Comparison of ENCODE assay signal across 11 cellular contexts in genomic region chr14:103867523-103867953, GRCh38. TPM values are rescaled to one million over a fixed set of nuclear protein-coding genes. Genes with fewer than 3 reads are reported as not detected.
DNase-seq lines count a peak whose midpoint lies in the region; ATAC-seq and TF ChIP-seq lines count a peak whose summit lies in the region.
"Had no signal": no experiment of that assay in that cellular context is flagged by ENCODE, and none has a peak within 500 bp of the region (broad histone marks: within the 10 kb centered on the region; RNA-seq: fewer than 3 reads in every experiment).

No MANE protein-coding gene starts in this region.

- no peak for TF ChIP-seq POLR2A in prostate gland (IDR thresholded peaks at IDR 0.05)

- H3K36me3 ChIP-seq in prostate gland, result no peaks in the 10 kb centered on the region

- peaks cover 6% of the 10 kb centered on the region for H3K4me1 ChIP-seq in prostate gland (replicated peaks)

- CTCF ChIA-PET in RWPE1 (lab: Yijun Ruan, JAX), result interaction anchor here (0.9 to 1.6 kb wide), 3 partner anchors 12 to 59 kb away, joined by 4 read pairs; no protein-coding TSS in a partner anchor

- POLR2A ChIA-PET in RWPE1 (lab: Yijun Ruan, JAX; ENCODE audit: low non-redundant PET), result no interaction called here

- no peak for TF ChIP-seq CTCF in RWPE1 (conservative IDR thresholded peaks at IDR 0.05; ENCODE audit: low read depth)
- no peak for TF ChIP-seq CTCF in prostate gland (IDR thresholded peaks at IDR 0.05)

- DNase-seq in H4 (ENCODE audit: low spot score), result peak; percentile 32
- DNase-seq in RWPE1 (ENCODE audit: low spot score), result peak; percentile 88
- peak; percentile 83 for DNase-seq in cardiac septum (ENCODE audit: low spot score)
- DNase-seq in prostate gland (ENCODE audit: low spot score), result peak; percentile 84
- no peak for DNase-seq in activated gamma-delta T cell (lab: John Stamatoyannopoulos, UW)
- DNase-seq in AG08396 (ENCODE audit: low spot score), result no peak
- DNase-seq: activated gamma-delta T cell treated with Interleukin-2 at 50 U/mL for 16 hours, MV-4-11 had no signal

- peak overlapping the region; percentile 95 for H3K27ac ChIP-seq in RWPE1
- H3K27ac ChIP-seq in prostate gland, result peak overlapping the region; percentile 52 to 77

- ATAC-seq in GM19395 (IDR thresholded peaks at IDR 0.05; ENCODE audit: unreplicated experiment), result no peak
- ATAC-seq in GM19035 (IDR thresholded peaks at IDR 0.05; ENCODE audit: unreplicated experiment), result no peak
- ATAC-seq: activated CD4-positive, CD25-positive, alpha-beta regulatory T cell treated with anti-CD3 and anti-CD28 coated beads, Interleukin-2, amount 50 U/mL, for 24 hours had no signal

- H3K27me3 ChIP-seq in prostate gland (replicated peaks; ENCODE audit: insufficient read depth), result no peaks in the 10 kb centered on the region

- H3K4me3 ChIP-seq in prostate gland, result no peak overlapping the region

- no peaks in the 10 kb centered on the region for H3K9me3 ChIP-seq in prostate gland

- intact Hi-C loops in cardiac septum (cut with DNase I), result no loop called here
- intact Hi-C loops in prostate gland (cut with DNase I), result no loop called here

- WGBS in prostate gland, result 32% methylated on average over 10 of the region's 10 CpGs

RNA-seq across cellular contexts. Expression of gene PPP1R13B, which starts 20.2 kb away (rescaled TPM):
- 2.6 and 2.9 TPM in 2 replicates for total RNA-seq in H4 (2014; rRNA removed; shearing (Covaris generic))
- total RNA-seq in cardiac septum (67.8 TPM), prostate gland (10 to 100 TPM; 48.2 to 64.6 TPM)

Comparison
In these comparisons a context has a peak if more than half of its experiments do, and no peak if none do; other contexts are left out.
1. DNase-seq: peak in H4 (single experiment), RWPE1 (single experiment), cardiac septum (single experiment) and prostate gland (single experiment); none in activated gamma-delta T cell (single experiment) and AG08396 (single experiment).
2. RNA of gene PPP1R13B, which starts 20.2 kb away (total RNA-seq): 67.8 TPM in cardiac septum (single experiment) and 48.2 to 64.6 TPM in prostate gland; 2.6 to 2.9 TPM in H4; every median in the first group is over 10 times any median in the second.